1 cellular context compared by ENCODE assay signal in genomic region chr4:44678094-44679023, GRCh38.
A peak's percentile ranks its signal among the peaks of the same experiment; 100 is the strongest.
TF ChIP-seq lines count a peak whose summit lies in the region.

Gene GUF1, plus strand, starts transcription at chr4:44678420. Its CDS starts 203 bp downstream, at chr4:44678623.

TF ChIP-seq in HEK293, 187 proteins besides CTCF, POLR2A, EP300 and RAD21 (continued from another document and continues in another):
- TF ChIP-seq ZBTB6 (tag by site-specific recombination; IDR thresholded peaks at IDR 0.05) = no peak
- no peak for TF ChIP-seq MZF1 (tag by site-specific recombination; IDR thresholded peaks at IDR 0.05; ENCODE audit: borderline replicate concordance)
- TF ChIP-seq ZNF239 (tag by site-specific recombination; IDR thresholded peaks at IDR 0.05) = no peak
- TF ChIP-seq ZNF324 (tag by site-specific recombination; IDR thresholded peaks at IDR 0.05) = no peak
- no peak for TF ChIP-seq ZNF658 (tag by site-specific recombination; IDR thresholded peaks at IDR 0.05)
- no peak for TF ChIP-seq ZNF610 (tag by site-specific recombination; IDR thresholded peaks at IDR 0.05; ENCODE audit: borderline replicate concordance)
- TF ChIP-seq YY1 (tag by site-specific recombination; IDR thresholded peaks at IDR 0.05) = no peak
- TF ChIP-seq ZNF48 (tag by site-specific recombination; IDR thresholded peaks at IDR 0.05) = no peak
- no peak for TF ChIP-seq ZNF121 (tag by site-specific recombination; IDR thresholded peaks at IDR 0.05)
- no peak for TF ChIP-seq ZNF19 (tag by site-specific recombination; IDR thresholded peaks at IDR 0.05; ENCODE audit: low read depth)
- no peak for TF ChIP-seq ZNF645 (tag by site-specific recombination; IDR thresholded peaks at IDR 0.05)
- TF ChIP-seq ZFHX2 (tag by site-specific recombination; conservative IDR thresholded peaks at IDR 0.05) = no peak; the same call in 1 of the 2 replicates
- TF ChIP-seq ZBTB10 (tag by site-specific recombination; IDR thresholded peaks at IDR 0.05) = peak; percentile 75; the same call in 1 of the 2 replicates
- no peak for TF ChIP-seq ZFP69B (tag by site-specific recombination; IDR thresholded peaks at IDR 0.05)
- 0 out of 2 replicates have a peak, but pooled peaks have one; percentile 24 for TF ChIP-seq ZEB2 (tag by site-specific recombination; IDR thresholded peaks at IDR 0.05)
- no peak for TF ChIP-seq ZNF626 (tag by site-specific recombination; IDR thresholded peaks at IDR 0.05)
- no peak for TF ChIP-seq ZNF791 (tag by site-specific recombination; IDR thresholded peaks at IDR 0.05)
- no peak for TF ChIP-seq KLF9 (tag by site-specific recombination; IDR thresholded peaks at IDR 0.05; ENCODE audit: low read depth)
- no peak for TF ChIP-seq PRDM2 (tag by site-specific recombination; IDR thresholded peaks at IDR 0.05; ENCODE audit: borderline replicate concordance)
- no peak for TF ChIP-seq ZFP41 (tag by site-specific recombination; IDR thresholded peaks at IDR 0.05; ENCODE audit: borderline replicate concordance)
- TF ChIP-seq ZNF169 (tag by site-specific recombination; IDR thresholded peaks at IDR 0.05) = no peak
- no peak for TF ChIP-seq ZNF585B (tag by site-specific recombination; IDR thresholded peaks at IDR 0.05)
- no peak for TF ChIP-seq REPIN1 (tag by site-specific recombination; IDR thresholded peaks at IDR 0.05; ENCODE audit: low read depth)
- peak; percentile 83 for TF ChIP-seq ZBTB21 (tag by site-specific recombination; IDR thresholded peaks at IDR 0.05)
- TF ChIP-seq ZNF596 (tag by site-specific recombination; IDR thresholded peaks at IDR 0.05) = no peak
- TF ChIP-seq ZNF433 (tag by site-specific recombination; IDR thresholded peaks at IDR 0.05; ENCODE audit: low read depth) = no peak
- TF ChIP-seq BCL6B (tag by site-specific recombination; IDR thresholded peaks at IDR 0.05) = no peak
- TF ChIP-seq ZNF785 (tag by site-specific recombination; IDR thresholded peaks at IDR 0.05) = no peak
- TF ChIP-seq ZNF423 (tag by site-specific recombination; IDR thresholded peaks at IDR 0.05) = no peak
- TF ChIP-seq ZNF174 (tag by site-specific recombination; IDR thresholded peaks at IDR 0.05) = no peak
- TF ChIP-seq ZSCAN5A (tag by site-specific recombination; IDR thresholded peaks at IDR 0.05) = no peak
- TF ChIP-seq ZNF830 (tag by site-specific recombination; IDR thresholded peaks at IDR 0.05; ENCODE audit: low read depth) = no peak
- TF ChIP-seq ZFP37 (tag by site-specific recombination; IDR thresholded peaks at IDR 0.05) = peak; percentile 22; the same call in 1 of the 2 replicates
- TF ChIP-seq KLF17 (tag by site-specific recombination; IDR thresholded peaks at IDR 0.05) = no peak
- no peak for TF ChIP-seq ZNF311 (tag by site-specific recombination; IDR thresholded peaks at IDR 0.05; ENCODE audit: borderline replicate concordance)
- TF ChIP-seq ZBTB26 (tag by site-specific recombination; optimal IDR thresholded peaks at IDR 0.05) = peak; percentile 85
- TF ChIP-seq ZBTB7A (tag by site-specific recombination; IDR thresholded peaks at IDR 0.05; ENCODE audit: low read depth) = no peak
- no peak for TF ChIP-seq ZNF544 (tag by site-specific recombination; IDR thresholded peaks at IDR 0.05)
- TF ChIP-seq HOXC10 (CRISPR knock-in tag; IDR thresholded peaks at IDR 0.05) = no peak
- TF ChIP-seq ZNF843 (tag by site-specific recombination; IDR thresholded peaks at IDR 0.05) = no peak
- no peak for TF ChIP-seq OVOL3 (tag by site-specific recombination; IDR thresholded peaks at IDR 0.05)
- no peak for TF ChIP-seq TSHZ1 (tag by site-specific recombination; IDR thresholded peaks at IDR 0.05; ENCODE audit: borderline replicate concordance)
